Comparison of ENCODE assay signal across 1 cellular context in the genomic region with DNA sequence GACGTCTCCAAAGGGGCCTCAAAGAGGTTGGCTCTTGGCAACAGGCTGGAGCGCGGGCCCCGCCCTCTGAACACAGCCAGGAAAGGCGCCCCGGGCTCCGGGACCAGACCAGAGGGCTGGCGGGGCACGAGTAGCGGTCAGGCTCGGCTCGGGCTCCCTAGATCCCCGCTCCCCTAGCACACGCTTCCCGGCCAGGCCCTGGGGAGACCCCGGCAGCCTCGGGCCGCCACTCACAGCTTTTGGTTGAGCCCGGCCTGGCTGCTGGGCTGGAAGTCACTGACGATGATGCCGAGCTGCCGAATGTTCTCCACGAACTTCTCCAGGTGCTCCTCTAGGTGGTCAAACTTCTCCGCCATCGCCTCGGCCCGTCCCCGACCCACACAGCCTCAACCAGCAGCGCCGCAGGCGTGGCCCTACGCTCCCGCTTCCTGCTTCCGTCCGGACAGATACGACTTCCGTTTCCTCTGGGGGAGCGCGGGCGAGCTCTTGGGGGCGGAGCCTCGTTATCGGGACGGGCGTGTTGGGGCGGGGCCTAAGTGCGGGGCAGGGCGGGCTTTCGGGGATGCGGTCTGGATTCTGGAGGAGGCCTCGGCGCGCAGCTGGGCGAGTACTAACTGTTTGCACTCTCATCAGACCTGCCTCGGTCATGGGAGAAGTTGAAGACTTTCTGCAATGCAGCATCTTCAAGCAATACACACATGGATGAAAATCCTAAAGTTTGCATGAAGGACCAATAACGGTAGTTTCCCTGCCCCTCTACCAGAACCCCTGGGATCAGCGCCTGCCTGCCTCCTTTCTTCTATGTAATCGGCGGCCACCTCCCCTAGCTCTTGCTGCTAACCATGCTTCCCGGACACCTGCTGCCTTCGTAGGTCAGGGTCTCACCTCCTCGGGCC.
TF ChIP-seq lines count a peak whose summit lies in the region.

A gene with protein sequence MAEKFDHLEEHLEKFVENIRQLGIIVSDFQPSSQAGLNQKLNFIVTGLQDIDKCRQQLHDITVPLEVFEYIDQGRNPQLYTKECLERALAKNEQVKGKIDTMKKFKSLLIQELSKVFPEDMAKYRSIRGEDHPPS (minus strand): TSS at position 420 of the 896 bp plus-strand sequence. CDS start 64 bp downstream, at position 356.

TF ChIP-seq in H1, 55 proteins besides CTCF, POLR2A, EP300 and RAD21 (continues in another document):
- TF ChIP-seq SP2 (IDR thresholded peaks at IDR 0.05; ENCODE audit: low read length), result no peak
- TF ChIP-seq SIX5 (IDR thresholded peaks at IDR 0.05; ENCODE audit: low read depth, low read length), result no peak
- TF ChIP-seq, protein P1, sequence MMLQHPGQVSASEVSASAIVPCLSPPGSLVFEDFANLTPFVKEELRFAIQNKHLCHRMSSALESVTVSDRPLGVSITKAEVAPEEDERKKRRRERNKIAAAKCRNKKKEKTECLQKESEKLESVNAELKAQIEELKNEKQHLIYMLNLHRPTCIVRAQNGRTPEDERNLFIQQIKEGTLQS (IDR thresholded peaks at IDR 0.05; ENCODE audit: insufficient read depth, low read depth, low read length), result no peak
- TF ChIP-seq SUZ12 (IDR thresholded peaks at IDR 0.05; ENCODE audit: low read length), result no peak
- TF ChIP-seq TAF7 (optimal IDR thresholded peaks at IDR 0.05; ENCODE audit: borderline replicate concordance, low read depth, low read length), result no peak
- TF ChIP-seq HDAC2 (IDR thresholded peaks at IDR 0.05; ENCODE audit: borderline replicate concordance in 1 of 2, low read depth in 2 of 2, low read length in 2 of 2), result no peak
- TF ChIP-seq YY1 (IDR thresholded peaks at IDR 0.05; ENCODE audit: low read depth, low read length), result 0 out of 2 replicates have a peak, but pooled peaks have one; percentile 35
- TF ChIP-seq, protein P2, sequence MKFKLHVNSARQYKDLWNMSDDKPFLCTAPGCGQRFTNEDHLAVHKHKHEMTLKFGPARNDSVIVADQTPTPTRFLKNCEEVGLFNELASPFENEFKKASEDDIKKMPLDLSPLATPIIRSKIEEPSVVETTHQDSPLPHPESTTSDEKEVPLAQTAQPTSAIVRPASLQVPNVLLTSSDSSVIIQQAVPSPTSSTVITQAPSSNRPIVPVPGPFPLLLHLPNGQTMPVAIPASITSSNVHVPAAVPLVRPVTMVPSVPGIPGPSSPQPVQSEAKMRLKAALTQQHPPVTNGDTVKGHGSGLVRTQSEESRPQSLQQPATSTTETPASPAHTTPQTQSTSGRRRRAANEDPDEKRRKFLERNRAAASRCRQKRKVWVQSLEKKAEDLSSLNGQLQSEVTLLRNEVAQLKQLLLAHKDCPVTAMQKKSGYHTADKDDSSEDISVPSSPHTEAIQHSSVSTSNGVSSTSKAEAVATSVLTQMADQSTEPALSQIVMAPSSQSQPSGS (IDR thresholded peaks at IDR 0.05; ENCODE audit: low read length), result no peak
- TF ChIP-seq KDM1A (IDR thresholded peaks at IDR 0.05; ENCODE audit: borderline replicate concordance, low read length), result no peak
- TF ChIP-seq, protein P3, sequence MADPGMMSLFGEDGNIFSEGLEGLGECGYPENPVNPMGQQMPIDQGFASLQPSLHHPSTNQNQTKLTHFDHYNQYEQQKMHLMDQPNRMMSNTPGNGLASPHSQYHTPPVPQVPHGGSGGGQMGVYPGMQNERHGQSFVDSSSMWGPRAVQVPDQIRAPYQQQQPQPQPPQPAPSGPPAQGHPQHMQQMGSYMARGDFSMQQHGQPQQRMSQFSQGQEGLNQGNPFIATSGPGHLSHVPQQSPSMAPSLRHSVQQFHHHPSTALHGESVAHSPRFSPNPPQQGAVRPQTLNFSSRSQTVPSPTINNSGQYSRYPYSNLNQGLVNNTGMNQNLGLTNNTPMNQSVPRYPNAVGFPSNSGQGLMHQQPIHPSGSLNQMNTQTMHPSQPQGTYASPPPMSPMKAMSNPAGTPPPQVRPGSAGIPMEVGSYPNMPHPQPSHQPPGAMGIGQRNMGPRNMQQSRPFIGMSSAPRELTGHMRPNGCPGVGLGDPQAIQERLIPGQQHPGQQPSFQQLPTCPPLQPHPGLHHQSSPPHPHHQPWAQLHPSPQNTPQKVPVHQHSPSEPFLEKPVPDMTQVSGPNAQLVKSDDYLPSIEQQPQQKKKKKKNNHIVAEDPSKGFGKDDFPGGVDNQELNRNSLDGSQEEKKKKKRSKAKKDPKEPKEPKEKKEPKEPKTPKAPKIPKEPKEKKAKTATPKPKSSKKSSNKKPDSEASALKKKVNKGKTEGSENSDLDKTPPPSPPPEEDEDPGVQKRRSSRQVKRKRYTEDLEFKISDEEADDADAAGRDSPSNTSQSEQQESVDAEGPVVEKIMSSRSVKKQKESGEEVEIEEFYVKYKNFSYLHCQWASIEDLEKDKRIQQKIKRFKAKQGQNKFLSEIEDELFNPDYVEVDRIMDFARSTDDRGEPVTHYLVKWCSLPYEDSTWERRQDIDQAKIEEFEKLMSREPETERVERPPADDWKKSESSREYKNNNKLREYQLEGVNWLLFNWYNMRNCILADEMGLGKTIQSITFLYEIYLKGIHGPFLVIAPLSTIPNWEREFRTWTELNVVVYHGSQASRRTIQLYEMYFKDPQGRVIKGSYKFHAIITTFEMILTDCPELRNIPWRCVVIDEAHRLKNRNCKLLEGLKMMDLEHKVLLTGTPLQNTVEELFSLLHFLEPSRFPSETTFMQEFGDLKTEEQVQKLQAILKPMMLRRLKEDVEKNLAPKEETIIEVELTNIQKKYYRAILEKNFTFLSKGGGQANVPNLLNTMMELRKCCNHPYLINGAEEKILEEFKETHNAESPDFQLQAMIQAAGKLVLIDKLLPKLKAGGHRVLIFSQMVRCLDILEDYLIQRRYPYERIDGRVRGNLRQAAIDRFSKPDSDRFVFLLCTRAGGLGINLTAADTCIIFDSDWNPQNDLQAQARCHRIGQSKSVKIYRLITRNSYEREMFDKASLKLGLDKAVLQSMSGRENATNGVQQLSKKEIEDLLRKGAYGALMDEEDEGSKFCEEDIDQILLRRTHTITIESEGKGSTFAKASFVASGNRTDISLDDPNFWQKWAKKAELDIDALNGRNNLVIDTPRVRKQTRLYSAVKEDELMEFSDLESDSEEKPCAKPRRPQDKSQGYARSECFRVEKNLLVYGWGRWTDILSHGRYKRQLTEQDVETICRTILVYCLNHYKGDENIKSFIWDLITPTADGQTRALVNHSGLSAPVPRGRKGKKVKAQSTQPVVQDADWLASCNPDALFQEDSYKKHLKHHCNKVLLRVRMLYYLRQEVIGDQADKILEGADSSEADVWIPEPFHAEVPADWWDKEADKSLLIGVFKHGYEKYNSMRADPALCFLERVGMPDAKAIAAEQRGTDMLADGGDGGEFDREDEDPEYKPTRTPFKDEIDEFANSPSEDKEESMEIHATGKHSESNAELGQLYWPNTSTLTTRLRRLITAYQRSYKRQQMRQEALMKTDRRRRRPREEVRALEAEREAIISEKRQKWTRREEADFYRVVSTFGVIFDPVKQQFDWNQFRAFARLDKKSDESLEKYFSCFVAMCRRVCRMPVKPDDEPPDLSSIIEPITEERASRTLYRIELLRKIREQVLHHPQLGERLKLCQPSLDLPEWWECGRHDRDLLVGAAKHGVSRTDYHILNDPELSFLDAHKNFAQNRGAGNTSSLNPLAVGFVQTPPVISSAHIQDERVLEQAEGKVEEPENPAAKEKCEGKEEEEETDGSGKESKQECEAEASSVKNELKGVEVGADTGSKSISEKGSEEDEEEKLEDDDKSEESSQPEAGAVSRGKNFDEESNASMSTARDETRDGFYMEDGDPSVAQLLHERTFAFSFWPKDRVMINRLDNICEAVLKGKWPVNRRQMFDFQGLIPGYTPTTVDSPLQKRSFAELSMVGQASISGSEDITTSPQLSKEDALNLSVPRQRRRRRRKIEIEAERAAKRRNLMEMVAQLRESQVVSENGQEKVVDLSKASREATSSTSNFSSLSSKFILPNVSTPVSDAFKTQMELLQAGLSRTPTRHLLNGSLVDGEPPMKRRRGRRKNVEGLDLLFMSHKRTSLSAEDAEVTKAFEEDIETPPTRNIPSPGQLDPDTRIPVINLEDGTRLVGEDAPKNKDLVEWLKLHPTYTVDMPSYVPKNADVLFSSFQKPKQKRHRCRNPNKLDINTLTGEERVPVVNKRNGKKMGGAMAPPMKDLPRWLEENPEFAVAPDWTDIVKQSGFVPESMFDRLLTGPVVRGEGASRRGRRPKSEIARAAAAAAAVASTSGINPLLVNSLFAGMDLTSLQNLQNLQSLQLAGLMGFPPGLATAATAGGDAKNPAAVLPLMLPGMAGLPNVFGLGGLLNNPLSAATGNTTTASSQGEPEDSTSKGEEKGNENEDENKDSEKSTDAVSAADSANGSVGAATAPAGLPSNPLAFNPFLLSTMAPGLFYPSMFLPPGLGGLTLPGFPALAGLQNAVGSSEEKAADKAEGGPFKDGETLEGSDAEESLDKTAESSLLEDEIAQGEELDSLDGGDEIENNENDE (IDR thresholded peaks at IDR 0.05; ENCODE audit: insufficient replicate concordance, low read length), result no peak
- peak; percentile 90 for TF ChIP-seq ASH2L (IDR thresholded peaks at IDR 0.05; ENCODE audit: low read length)
- no peak for TF ChIP-seq NANOG (IDR thresholded peaks at IDR 0.05; ENCODE audit: insufficient read depth, low read depth, low read length, poor library complexity, severe bottlenecking)
- peak; percentile 54; the same call in 1 of the 2 replicates for TF ChIP-seq POLR2AphosphoS5 (IDR thresholded peaks at IDR 0.05; ENCODE audit: low read depth, low read length)
- no peak for TF ChIP-seq TBP (IDR thresholded peaks at IDR 0.05; ENCODE audit: low read depth, low read length)
- TF ChIP-seq GTF2F1 (IDR thresholded peaks at IDR 0.05; ENCODE audit: borderline replicate concordance, low read depth, low read length), result no peak
- no peak for TF ChIP-seq RXRA (IDR thresholded peaks at IDR 0.05; ENCODE audit: insufficient read depth, low read depth, low read length)
- TF ChIP-seq TCF12 (IDR thresholded peaks at IDR 0.05; ENCODE audit: low read depth, low read length), result no peak
- TF ChIP-seq, protein P4, sequence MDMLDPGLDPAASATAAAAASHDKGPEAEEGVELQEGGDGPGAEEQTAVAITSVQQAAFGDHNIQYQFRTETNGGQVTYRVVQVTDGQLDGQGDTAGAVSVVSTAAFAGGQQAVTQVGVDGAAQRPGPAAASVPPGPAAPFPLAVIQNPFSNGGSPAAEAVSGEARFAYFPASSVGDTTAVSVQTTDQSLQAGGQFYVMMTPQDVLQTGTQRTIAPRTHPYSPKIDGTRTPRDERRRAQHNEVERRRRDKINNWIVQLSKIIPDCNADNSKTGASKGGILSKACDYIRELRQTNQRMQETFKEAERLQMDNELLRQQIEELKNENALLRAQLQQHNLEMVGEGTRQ (IDR thresholded peaks at IDR 0.05; ENCODE audit: low read length), result no peak
- no peak for TF ChIP-seq CREB1 (IDR thresholded peaks at IDR 0.05)
- no peak for TF ChIP-seq RFX5 (IDR thresholded peaks at IDR 0.05; ENCODE audit: borderline replicate concordance, low read depth, low read length)
- TF ChIP-seq CBX8 (IDR thresholded peaks at IDR 0.05; ENCODE audit: borderline replicate concordance, low read depth, low read length), result no peak
- TF ChIP-seq HDAC6 (IDR thresholded peaks at IDR 0.05; ENCODE audit: low read depth, low read length), result no peak
- TF ChIP-seq FOSL1 (IDR thresholded peaks at IDR 0.05; ENCODE audit: insufficient read depth, low read depth, low read length), result no peak
- no peak for TF ChIP-seq POU5F1 (IDR thresholded peaks at IDR 0.05; ENCODE audit: low read depth, low read length)
- TF ChIP-seq MAFK (IDR thresholded peaks at IDR 0.05; ENCODE audit: low read depth, low read length), result no peak
- TF ChIP-seq, protein P5, sequence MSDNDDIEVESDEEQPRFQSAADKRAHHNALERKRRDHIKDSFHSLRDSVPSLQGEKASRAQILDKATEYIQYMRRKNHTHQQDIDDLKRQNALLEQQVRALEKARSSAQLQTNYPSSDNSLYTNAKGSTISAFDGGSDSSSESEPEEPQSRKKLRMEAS (IDR thresholded peaks at IDR 0.05), result peak; percentile 82
- TF ChIP-seq TAF1 (IDR thresholded peaks at IDR 0.05; ENCODE audit: low read depth, low read length), result peak; percentile 66; the same call in 1 of the 2 replicates
- TF ChIP-seq, protein P6, sequence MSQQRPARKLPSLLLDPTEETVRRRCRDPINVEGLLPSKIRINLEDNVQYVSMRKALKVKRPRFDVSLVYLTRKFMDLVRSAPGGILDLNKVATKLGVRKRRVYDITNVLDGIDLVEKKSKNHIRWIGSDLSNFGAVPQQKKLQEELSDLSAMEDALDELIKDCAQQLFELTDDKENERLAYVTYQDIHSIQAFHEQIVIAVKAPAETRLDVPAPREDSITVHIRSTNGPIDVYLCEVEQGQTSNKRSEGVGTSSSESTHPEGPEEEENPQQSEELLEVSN (IDR thresholded peaks at IDR 0.05), result peak; percentile 72; the same call in 1 of the 2 replicates
- TF ChIP-seq SRF (IDR thresholded peaks at IDR 0.05; ENCODE audit: low read depth, low read length), result no peak
- peak; percentile 88 for TF ChIP-seq PHF8 (conservative IDR thresholded peaks at IDR 0.05; ENCODE audit: low read depth, low read length)
- no peak for TF ChIP-seq CHD1 (IDR thresholded peaks at IDR 0.05; ENCODE audit: low read depth, low read length)
- TF ChIP-seq SP1 (IDR thresholded peaks at IDR 0.05; ENCODE audit: low read depth, low read length), result no peak
- peak; percentile 59; the same call in 1 of the 2 replicates for TF ChIP-seq RBBP5 (IDR thresholded peaks at IDR 0.05; ENCODE audit: borderline replicate concordance, low read depth, low read length)
- no peak for TF ChIP-seq KDM5A (IDR thresholded peaks at IDR 0.05; ENCODE audit: low read length)
- TF ChIP-seq SP4 (IDR thresholded peaks at IDR 0.05; ENCODE audit: low read length), result no peak
- TF ChIP-seq NRF1 (IDR thresholded peaks at IDR 0.05; ENCODE audit: low read depth, low read length), result no peak
- TF ChIP-seq BCL11A (IDR thresholded peaks at IDR 0.05; ENCODE audit: low read depth in 2 of 2, low read length in 2 of 2), result no peak
- TF ChIP-seq CTBP2 (IDR thresholded peaks at IDR 0.05; ENCODE audit: borderline replicate concordance, insufficient read depth, insufficient read length, low read length), result no peak
- no peak for TF ChIP-seq BRCA1 (IDR thresholded peaks at IDR 0.05; ENCODE audit: low read depth, low read length)
- no peak for TF ChIP-seq TEAD4 (IDR thresholded peaks at IDR 0.05; ENCODE audit: low read depth, low read length)
- peak; percentile 43 to 63; a peak in 2 of 4 replicates for TF ChIP-seq SIN3A (conservative IDR thresholded peaks at IDR 0.05 in 1 of 2, IDR thresholded peaks at IDR 0.05 in 1 of 2; ENCODE audit: low read depth in 1 of 2, low read length in 2 of 2)
- no peak for TF ChIP-seq CHD2 (IDR thresholded peaks at IDR 0.05; ENCODE audit: low read length)
- no peak for TF ChIP-seq BACH1 (IDR thresholded peaks at IDR 0.05; ENCODE audit: low read length)
- TF ChIP-seq JUND (IDR thresholded peaks at IDR 0.05; ENCODE audit: low read length), result no peak
- no peak for TF ChIP-seq SAP30 (IDR thresholded peaks at IDR 0.05; ENCODE audit: insufficient read depth, insufficient replicate concordance, low read length)
- TF ChIP-seq RNF2 (IDR thresholded peaks at IDR 0.05; ENCODE audit: borderline replicate concordance, low read depth, low read length, missing control alignments, poor library complexity, severe bottlenecking), result no peak
- no peak for TF ChIP-seq ZNF274 (IDR thresholded peaks at IDR 0.05; ENCODE audit: borderline replicate concordance, extremely low read depth, low read length)
- peak; percentile 78 for TF ChIP-seq EGR1 (IDR thresholded peaks at IDR 0.05; ENCODE audit: borderline replicate concordance, low read depth, low read length)
- TF ChIP-seq EZH2 (IDR thresholded peaks at IDR 0.05; ENCODE audit: low read depth, low read length, severe bottlenecking), result no peak
- TF ChIP-seq GABPA (IDR thresholded peaks at IDR 0.05; ENCODE audit: borderline replicate concordance, insufficient read depth, low read length), result peak; percentile 88; the same call in 1 of the 2 replicates
- TF ChIP-seq CBX5 (IDR thresholded peaks at IDR 0.05; ENCODE audit: low read depth, low read length), result no peak
- no peak for TF ChIP-seq SIRT6 (IDR thresholded peaks at IDR 0.05; ENCODE audit: low read length)
- TF ChIP-seq CEBPB (IDR thresholded peaks at IDR 0.05; ENCODE audit: low read depth, low read length), result no peak
